ENCODE assay signal across 8 cellular contexts in genomic region chr6:125789576-125790402, GRCh38. TPM values are rescaled to one million over a fixed set of nuclear protein-coding genes. Genes with fewer than 3 reads are reported as not detected.
DNase-seq lines count a peak whose midpoint lies in the region; ATAC-seq and TF ChIP-seq lines count a peak whose summit lies in the region.

No MANE protein-coding gene starts in this region.

- H3K27me3 Mint-ChIP-seq in activated CD8-positive, alpha-beta T cell treated with anti-CD3 and anti-CD28 coated beads for 36 hours, result no peaks in the 10 kb centered on the region
- H3K27me3 Mint-ChIP-seq in endodermal cell (ENCODE audit: insufficient read depth), result peaks cover 8% of the 10 kb centered on the region

- TF ChIP-seq CTCF in AG09309 (IDR thresholded peaks at IDR 0.05; ENCODE audit: control insufficient read depth, insufficient read depth, low read depth, low read length, missing control alignments), result peak; percentile 3
- TF ChIP-seq CTCF in activated CD8-positive, alpha-beta T cell treated with anti-CD3 and anti-CD28 coated beads for 36 hours (IDR thresholded peaks at IDR 0.05), result no peak
- TF ChIP-seq CTCF in endodermal cell (conservative IDR thresholded peaks at IDR 0.05), result no peak

- H3K4me3 Mint-ChIP-seq in activated CD8-positive, alpha-beta T cell treated with anti-CD3 and anti-CD28 coated beads for 36 hours, result peak overlapping the region; percentile 84
- peak overlapping the region; percentile 70 for H3K4me3 Mint-ChIP-seq in endodermal cell

- H3K27ac ChIP-seq in endodermal cell (ENCODE audit: low read depth, low read length), result peak overlapping the region; percentile 50

- H3K4me3 ChIP-seq in AG09309 (ENCODE audit: control insufficient read depth, low read depth, low read length) (peak overlapping the region; percentile 88), endodermal cell (ENCODE audit: low read length) (peak overlapping the region; percentile 90)

- peak; percentile 30 for ATAC-seq in GM18873 (IDR thresholded peaks at IDR 0.05; ENCODE audit: low FRiP score, unreplicated experiment)
- peak; percentile 22 for ATAC-seq in HG03196 (IDR thresholded peaks at IDR 0.05; ENCODE audit: unreplicated experiment)
- ATAC-seq in activated CD8-positive, alpha-beta T cell treated with anti-CD3 and anti-CD28 coated beads for 36 hours, result peak; percentile 26

- no peaks in the 10 kb centered on the region for H3K36me3 ChIP-seq in endodermal cell (ENCODE audit: control insufficient read depth, insufficient read depth, low read length)

- peaks cover 35% of the 10 kb centered on the region for H3K36me3 Mint-ChIP-seq in activated CD8-positive, alpha-beta T cell treated with anti-CD3 and anti-CD28 coated beads for 36 hours (ENCODE audit: low read depth)
- H3K36me3 Mint-ChIP-seq in endodermal cell (ENCODE audit: low read depth), result no peaks in the 10 kb centered on the region

- H3K27me3 ChIP-seq in endodermal cell (ENCODE audit: control insufficient read depth, insufficient read depth, low read length, poor library complexity, severe bottlenecking), result no peaks in the 10 kb centered on the region

- POLR2A ChIA-PET in activated CD8-positive, alpha-beta T cell treated with anti-CD3 and anti-CD28 coated beads for 36 hours (lab: Charles Lee), result interaction anchor here (0.5 to 5.9 kb wide), 15 partner anchors 8 to 488 kb away, joined by 3 to 124 read pairs (median 4); partner anchors contain the start of genes HDDC2 and HINT3

- H3K4me1 ChIP-seq in endodermal cell (ENCODE audit: control insufficient read depth, insufficient read depth, low read length), result peaks cover 7% of the 10 kb centered on the region

- H3K9me3 ChIP-seq in endodermal cell (ENCODE audit: control insufficient read depth, low read length), result no peaks in the 10 kb centered on the region

- H3K27ac Mint-ChIP-seq in activated CD8-positive, alpha-beta T cell treated with anti-CD3 and anti-CD28 coated beads for 36 hours, result peak overlapping the region; percentile 98
- H3K27ac Mint-ChIP-seq in endodermal cell, result peak overlapping the region; percentile 74

- CTCF ChIA-PET in activated CD8-positive, alpha-beta T cell treated with anti-CD3 and anti-CD28 coated beads for 36 hours (lab: Charles Lee), result interaction anchor here (0.9 to 5.9 kb wide), 24 partner anchors 8 to 488 kb away, joined by 3 to 75 read pairs (median 5); partner anchors contain the start of genes HDDC2, HINT3 and TRMT11

- H3K9me3 Mint-ChIP-seq in activated CD8-positive, alpha-beta T cell treated with anti-CD3 and anti-CD28 coated beads for 36 hours, result no peaks in the 10 kb centered on the region
- no peaks in the 10 kb centered on the region for H3K9me3 Mint-ChIP-seq in endodermal cell

- H3K9ac ChIP-seq in endodermal cell (ENCODE audit: extremely low read depth, low read length, poor library complexity, severe bottlenecking), result peak overlapping the region; percentile 12

- intact Hi-C loops in activated CD8-positive, alpha-beta T cell treated with anti-CD3 and anti-CD28 coated beads for 36 hours (cut with micrococcal nuclease), result loop anchor here (5.0 kb wide), 1 partner anchor 128 kb away; no protein-coding TSS in a partner anchor

- WGBS in endodermal cell (ENCODE audit: insufficient coverage in 1 of 2, insufficient read length in 1 of 2), 2 experiments, result 19 to 22% methylated on average over 13 to 21 of the region's 21 CpGs

- H3K4me1 Mint-ChIP-seq in activated CD8-positive, alpha-beta T cell treated with anti-CD3 and anti-CD28 coated beads for 36 hours (ENCODE audit: low read depth), result peaks cover 46% of the 10 kb centered on the region
- H3K4me1 Mint-ChIP-seq in endodermal cell, result peaks cover 13% of the 10 kb centered on the region

- no peak for DNase-seq in AG09309 (ENCODE audit: low read depth)
- DNase-seq in NCI-H446 treated with DMSO at 0.1 percent for 48 hours (lab: John Stamatoyannopoulos, UW), result peak; percentile 67
- peak; percentile 54 for DNase-seq in activated CD8-positive, alpha-beta T cell treated with anti-CD3 and anti-CD28 coated beads for 36 hours
- peak; percentile 77 for DNase-seq in endodermal cell
- DNase-seq in midbrain (lab: John Stamatoyannopoulos, UW), result peak; percentile 74
- peak; percentile 84 for DNase-seq in superior temporal gyrus (ENCODE audit: extremely low spot score)

RNA-seq across cellular contexts. Expression of gene NCOA7, which starts 1.0 kb away (rescaled TPM):
- 10 to 100 TPM; 43.4 to 44.9 TPM for total RNA-seq in activated CD8-positive, alpha-beta T cell treated with anti-CD3 and anti-CD28 coated beads for 36 hours
- total RNA-seq in endodermal cell, result 10 to 100 TPM; 11.4 to 15.2 TPM
- polyA plus RNA-seq in endodermal cell (2013, experiment 1 of 2), result 3.5 TPM
- 4.6 TPM for polyA plus RNA-seq in endodermal cell (2013, experiment 2 of 2)

RNA-seq across cellular contexts. Expression of gene HEY2, which starts 40.4 kb away (rescaled TPM):
- total RNA-seq in activated CD8-positive, alpha-beta T cell treated with anti-CD3 and anti-CD28 coated beads for 36 hours, result not detected
- total RNA-seq in endodermal cell, result 1 to 10 TPM; 2.3 to 4.3 TPM
- polyA plus RNA-seq in endodermal cell (2013, experiment 1 of 2), result 2.2 TPM
- polyA plus RNA-seq in endodermal cell (2013, experiment 2 of 2), result 2.6 TPM
